In the genomic region with DNA sequence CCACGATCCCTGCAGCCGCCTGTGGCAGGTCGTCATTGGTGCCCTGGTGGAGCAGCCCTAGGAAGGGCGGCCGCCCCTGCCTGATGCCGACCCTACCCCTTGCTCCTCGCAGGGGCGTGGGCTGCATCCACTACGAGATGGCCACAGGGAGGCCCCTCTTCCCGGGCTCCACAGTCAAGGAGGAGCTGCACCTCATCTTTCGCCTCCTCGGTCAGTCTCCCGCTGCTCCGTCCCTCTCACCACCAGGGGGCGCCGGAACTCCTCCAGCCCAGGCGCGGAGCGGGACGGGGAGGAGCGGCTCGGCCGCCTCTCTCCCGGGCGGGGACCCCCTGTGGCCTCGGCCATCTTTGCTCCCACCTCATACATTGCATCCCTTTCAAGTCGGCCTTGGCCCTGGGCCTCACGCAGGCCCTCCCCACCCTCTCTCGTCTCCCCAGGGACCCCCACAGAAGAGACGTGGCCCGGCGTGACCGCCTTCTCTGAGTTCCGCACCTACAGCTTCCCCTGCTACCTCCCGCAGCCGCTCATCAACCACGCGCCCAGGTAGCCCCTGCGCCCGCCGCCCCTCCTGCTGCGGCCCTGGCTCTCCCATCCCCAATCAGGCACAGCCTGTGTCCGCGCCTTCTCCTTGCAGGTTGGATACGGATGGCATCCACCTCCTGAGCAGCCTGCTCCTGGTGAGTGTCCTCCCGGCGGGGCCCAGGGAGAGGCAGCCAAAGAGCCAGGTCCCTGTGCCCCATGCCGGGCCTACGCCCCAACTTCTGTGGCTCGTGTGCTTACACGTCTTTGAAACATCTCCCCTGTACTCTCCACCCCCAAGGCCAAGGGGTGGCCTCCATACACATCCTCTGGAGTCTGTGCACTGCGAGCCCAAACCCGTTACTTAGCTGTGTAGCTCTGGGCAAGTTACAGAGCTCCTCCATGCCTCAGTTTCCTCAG, we compare ENCODE assay signal across 8 cellular contexts.
A peak's percentile ranks its signal among the peaks of the same experiment; 100 is the strongest.
DNase-seq lines count a peak whose midpoint lies in the region; ATAC-seq and TF ChIP-seq lines count a peak whose summit lies in the region.

No MANE protein-coding gene starts in this region.

- no peak for ATAC-seq in GM18519 (IDR thresholded peaks at IDR 0.05; ENCODE audit: low FRiP score, unreplicated experiment)

- H3K4me3 ChIP-seq in GM06990 (replicated peaks; ENCODE audit: low read depth, low read length) (peak overlapping the region; percentile 36), foreskin fibroblast (ENCODE audit: low read depth in 1 of 2, low read length in 2 of 2) (peak overlapping the region; percentile 35 to 47)

- TF ChIP-seq CTCF in GM06990 (IDR thresholded peaks at IDR 0.05; ENCODE audit: insufficient read depth, low read length, poor library complexity, severe bottlenecking) (peak; percentile 94), foreskin fibroblast (IDR thresholded peaks at IDR 0.05; ENCODE audit: low read depth, low read length) (peak; percentile 88)

- peaks cover 8% of the 10 kb centered on the region for H3K27me3 ChIP-seq in GM06990 (replicated peaks; ENCODE audit: control insufficient read depth, insufficient read depth, low read length)

- peak overlapping the region; percentile 75 for H3K27ac ChIP-seq in substantia nigra (ENCODE audit: low read depth, low read length, poor library complexity, severe bottlenecking)

- H3K36me3 ChIP-seq in GM06990 (ENCODE audit: control insufficient read depth, insufficient read depth, low read length): no peaks in the 10 kb centered on the region

- DNase-seq in GM06990 (ENCODE audit: extremely low read depth, insufficient read length): peak; percentile 65
- DNase-seq in HUDEP-2 (lab: John Stamatoyannopoulos, UW; ENCODE audit: unreplicated experiment in 76 of 76): peak in 53 of 76 experiments; percentile 2 to 82 (median 49)
- DNase-seq in RPMI8226: peak; percentile 86
- peak; percentile 66 for DNase-seq in activated effector memory CD4-positive, alpha-beta T cell treated with Interleukin-2 at 50 U/mL for 16 hours
- peak; percentile 65 to 89 for DNase-seq in foreskin fibroblast
- peak in 51 of 56 donors; percentile 17 to 93 (median 62) for DNase-seq in nucleus accumbens (lab: John Stamatoyannopoulos, UW)
- DNase-seq in substantia nigra (lab: John Stamatoyannopoulos, UW): peak in 43 of 49 donors; percentile 29 to 94 (median 74)
